ENCODE assay signal across 1 cellular context in the genomic region with DNA sequence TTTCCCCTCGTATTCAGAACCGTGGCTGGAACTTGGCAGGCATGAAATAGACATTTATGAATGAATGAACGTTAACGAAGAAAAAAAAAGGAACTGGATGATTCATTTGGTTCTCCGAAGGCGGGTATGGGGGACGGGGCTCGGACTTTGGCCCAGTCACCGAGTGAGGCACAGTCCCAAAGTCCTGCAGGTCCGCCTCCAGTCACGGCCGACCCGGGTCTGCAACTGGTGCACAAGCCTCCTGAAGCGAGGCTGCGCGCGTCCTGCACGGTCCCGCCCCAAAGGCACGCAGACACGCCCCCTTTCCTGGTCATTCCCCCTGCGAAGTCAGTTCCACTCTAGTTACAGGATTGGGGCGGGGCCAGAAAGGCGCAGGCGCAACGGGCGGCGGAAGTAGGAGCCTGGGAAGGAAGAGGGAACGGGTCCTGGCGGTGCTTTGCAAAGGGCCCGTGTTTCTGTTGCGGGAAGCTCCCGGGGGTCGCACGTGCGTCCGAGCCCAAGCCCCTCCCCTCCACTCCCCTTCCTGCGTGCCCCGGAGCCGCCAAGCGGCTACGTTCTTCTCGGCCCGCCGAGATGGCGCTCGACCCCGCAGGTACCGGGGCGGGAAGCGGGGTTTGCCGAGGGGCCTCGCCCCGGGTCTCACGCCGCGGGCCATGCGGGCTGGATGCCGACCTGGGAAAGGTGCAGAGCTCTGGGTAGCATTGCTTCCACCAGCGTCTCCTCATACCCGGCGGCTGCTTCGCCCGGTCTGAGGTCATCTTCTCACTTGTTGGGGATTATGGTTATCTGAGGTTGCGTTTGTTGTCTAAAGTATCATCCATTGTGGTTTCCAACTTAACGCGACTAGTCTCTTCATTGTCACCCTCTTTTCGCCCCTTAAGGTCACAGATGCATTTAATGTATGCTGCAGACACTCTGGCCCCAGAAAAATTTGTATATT.
TF ChIP-seq lines count a peak whose summit lies in the region.

A gene with protein sequence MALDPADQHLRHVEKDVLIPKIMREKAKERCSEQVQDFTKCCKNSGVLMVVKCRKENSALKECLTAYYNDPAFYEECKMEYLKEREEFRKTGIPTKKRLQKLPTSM (plus strand): TSS at position 399 of the 940 bp plus-strand sequence. CDS start 175 bp downstream, at position 574.

TF ChIP-seq in HepG2, 621 proteins besides CTCF, POLR2A, EP300 and RAD21 (continued from another document and continues in another):
- TF ChIP-seq, protein P1, sequence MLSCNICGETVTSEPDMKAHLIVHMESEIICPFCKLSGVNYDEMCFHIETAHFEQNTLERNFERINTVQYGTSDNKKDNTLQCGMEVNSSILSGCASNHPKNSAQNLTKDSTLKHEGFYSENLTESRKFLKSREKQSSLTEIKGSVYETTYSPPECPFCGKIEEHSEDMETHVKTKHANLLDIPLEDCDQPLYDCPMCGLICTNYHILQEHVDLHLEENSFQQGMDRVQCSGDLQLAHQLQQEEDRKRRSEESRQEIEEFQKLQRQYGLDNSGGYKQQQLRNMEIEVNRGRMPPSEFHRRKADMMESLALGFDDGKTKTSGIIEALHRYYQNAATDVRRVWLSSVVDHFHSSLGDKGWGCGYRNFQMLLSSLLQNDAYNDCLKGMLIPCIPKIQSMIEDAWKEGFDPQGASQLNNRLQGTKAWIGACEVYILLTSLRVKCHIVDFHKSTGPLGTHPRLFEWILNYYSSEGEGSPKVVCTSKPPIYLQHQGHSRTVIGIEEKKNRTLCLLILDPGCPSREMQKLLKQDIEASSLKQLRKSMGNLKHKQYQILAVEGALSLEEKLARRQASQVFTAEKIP (CRISPR knock-in tag; IDR thresholded peaks at IDR 0.05; ENCODE audit: borderline replicate concordance), result no peak
- TF ChIP-seq NR2F6 (IDR thresholded peaks at IDR 0.05) (no peak), NR2F6 (CRISPR knock-in tag; IDR thresholded peaks at IDR 0.05) (peak; percentile 47), NFYB (CRISPR knock-in tag; IDR thresholded peaks at IDR 0.05) (no peak), KDM5A (IDR thresholded peaks at IDR 0.05; ENCODE audit: borderline replicate concordance, low read length) (0 out of 2 replicates have a peak, but pooled peaks have one; percentile 34), ZNF331 (CRISPR knock-in tag; IDR thresholded peaks at IDR 0.05) (peak; percentile 36; the same call in 1 of the 2 replicates), ISX (CRISPR knock-in tag; conservative IDR thresholded peaks at IDR 0.05) (peak; percentile 79; the same call in 1 of the 2 replicates), ZNF484 (CRISPR knock-in tag; IDR thresholded peaks at IDR 0.05; ENCODE audit: borderline replicate concordance, low read depth) (no peak), ZNF44 (CRISPR knock-in tag; IDR thresholded peaks at IDR 0.05) (peak; percentile 17; the same call in 1 of the 2 replicates), SIX1 (CRISPR knock-in tag; IDR thresholded peaks at IDR 0.05; ENCODE audit: borderline replicate concordance) (no peak; the same call in 1 of the 2 replicates), ZNF282 (IDR thresholded peaks at IDR 0.05; ENCODE audit: partially characterized antibody) (no peak), SYNCRIP (IDR thresholded peaks at IDR 0.05; ENCODE audit: insufficient read depth, low read depth, low read length) (no peak), ZNF644 (CRISPR knock-in tag; IDR thresholded peaks at IDR 0.05; ENCODE audit: low read depth) (peak; percentile 75), KLF13 (CRISPR knock-in tag; IDR thresholded peaks at IDR 0.05) (no peak), ATF7 (IDR thresholded peaks at IDR 0.05) (no peak), ATF7 (CRISPR knock-in tag; IDR thresholded peaks at IDR 0.05) (no peak; the same call in 1 of the 2 replicates), MIER3 (CRISPR knock-in tag; IDR thresholded peaks at IDR 0.05; ENCODE audit: borderline replicate concordance) (peak; percentile 87), RBM39 (IDR thresholded peaks at IDR 0.05; ENCODE audit: low read depth, low read length, poor library complexity, severe bottlenecking) (peak; percentile 88), BRCA1 (CRISPR knock-in tag; IDR thresholded peaks at IDR 0.05) (peak; percentile 86; the same call in 1 of the 2 replicates), ARNT2 (CRISPR knock-in tag; IDR thresholded peaks at IDR 0.05; ENCODE audit: low read depth) (peak; percentile 81), ZNF460 (CRISPR knock-in tag; IDR thresholded peaks at IDR 0.05; ENCODE audit: borderline replicate concordance) (no peak), GLI4 (CRISPR knock-in tag; IDR thresholded peaks at IDR 0.05; ENCODE audit: borderline replicate concordance) (no peak), GFI1 (CRISPR knock-in tag; IDR thresholded peaks at IDR 0.05; ENCODE audit: borderline replicate concordance) (peak; percentile 7; the same call in 1 of the 2 replicates), ASH2L (IDR thresholded peaks at IDR 0.05; ENCODE audit: insufficient read length, low read depth, low read length) (peak; percentile 95), JDP2 (CRISPR knock-in tag; IDR thresholded peaks at IDR 0.05; ENCODE audit: borderline replicate concordance) (peak; percentile 32; the same call in 1 of the 2 replicates), KMT2B (CRISPR knock-in tag; IDR thresholded peaks at IDR 0.05) (peak; percentile 92), SNAPC2 (CRISPR knock-in tag; IDR thresholded peaks at IDR 0.05) (no peak; the same call in 1 of the 2 replicates), HOXA5 (CRISPR knock-in tag; IDR thresholded peaks at IDR 0.05) (peak; percentile 89), ZNF292 (CRISPR knock-in tag; IDR thresholded peaks at IDR 0.05; ENCODE audit: borderline replicate concordance, low read depth) (peak; percentile 89)
- TF ChIP-seq, protein P2, sequence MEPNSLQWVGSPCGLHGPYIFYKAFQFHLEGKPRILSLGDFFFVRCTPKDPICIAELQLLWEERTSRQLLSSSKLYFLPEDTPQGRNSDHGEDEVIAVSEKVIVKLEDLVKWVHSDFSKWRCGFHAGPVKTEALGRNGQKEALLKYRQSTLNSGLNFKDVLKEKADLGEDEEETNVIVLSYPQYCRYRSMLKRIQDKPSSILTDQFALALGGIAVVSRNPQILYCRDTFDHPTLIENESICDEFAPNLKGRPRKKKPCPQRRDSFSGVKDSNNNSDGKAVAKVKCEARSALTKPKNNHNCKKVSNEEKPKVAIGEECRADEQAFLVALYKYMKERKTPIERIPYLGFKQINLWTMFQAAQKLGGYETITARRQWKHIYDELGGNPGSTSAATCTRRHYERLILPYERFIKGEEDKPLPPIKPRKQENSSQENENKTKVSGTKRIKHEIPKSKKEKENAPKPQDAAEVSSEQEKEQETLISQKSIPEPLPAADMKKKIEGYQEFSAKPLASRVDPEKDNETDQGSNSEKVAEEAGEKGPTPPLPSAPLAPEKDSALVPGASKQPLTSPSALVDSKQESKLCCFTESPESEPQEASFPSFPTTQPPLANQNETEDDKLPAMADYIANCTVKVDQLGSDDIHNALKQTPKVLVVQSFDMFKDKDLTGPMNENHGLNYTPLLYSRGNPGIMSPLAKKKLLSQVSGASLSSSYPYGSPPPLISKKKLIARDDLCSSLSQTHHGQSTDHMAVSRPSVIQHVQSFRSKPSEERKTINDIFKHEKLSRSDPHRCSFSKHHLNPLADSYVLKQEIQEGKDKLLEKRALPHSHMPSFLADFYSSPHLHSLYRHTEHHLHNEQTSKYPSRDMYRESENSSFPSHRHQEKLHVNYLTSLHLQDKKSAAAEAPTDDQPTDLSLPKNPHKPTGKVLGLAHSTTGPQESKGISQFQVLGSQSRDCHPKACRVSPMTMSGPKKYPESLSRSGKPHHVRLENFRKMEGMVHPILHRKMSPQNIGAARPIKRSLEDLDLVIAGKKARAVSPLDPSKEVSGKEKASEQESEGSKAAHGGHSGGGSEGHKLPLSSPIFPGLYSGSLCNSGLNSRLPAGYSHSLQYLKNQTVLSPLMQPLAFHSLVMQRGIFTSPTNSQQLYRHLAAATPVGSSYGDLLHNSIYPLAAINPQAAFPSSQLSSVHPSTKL (CRISPR knock-in tag; IDR thresholded peaks at IDR 0.05), result peak; percentile 73
- TF ChIP-seq, protein P3, sequence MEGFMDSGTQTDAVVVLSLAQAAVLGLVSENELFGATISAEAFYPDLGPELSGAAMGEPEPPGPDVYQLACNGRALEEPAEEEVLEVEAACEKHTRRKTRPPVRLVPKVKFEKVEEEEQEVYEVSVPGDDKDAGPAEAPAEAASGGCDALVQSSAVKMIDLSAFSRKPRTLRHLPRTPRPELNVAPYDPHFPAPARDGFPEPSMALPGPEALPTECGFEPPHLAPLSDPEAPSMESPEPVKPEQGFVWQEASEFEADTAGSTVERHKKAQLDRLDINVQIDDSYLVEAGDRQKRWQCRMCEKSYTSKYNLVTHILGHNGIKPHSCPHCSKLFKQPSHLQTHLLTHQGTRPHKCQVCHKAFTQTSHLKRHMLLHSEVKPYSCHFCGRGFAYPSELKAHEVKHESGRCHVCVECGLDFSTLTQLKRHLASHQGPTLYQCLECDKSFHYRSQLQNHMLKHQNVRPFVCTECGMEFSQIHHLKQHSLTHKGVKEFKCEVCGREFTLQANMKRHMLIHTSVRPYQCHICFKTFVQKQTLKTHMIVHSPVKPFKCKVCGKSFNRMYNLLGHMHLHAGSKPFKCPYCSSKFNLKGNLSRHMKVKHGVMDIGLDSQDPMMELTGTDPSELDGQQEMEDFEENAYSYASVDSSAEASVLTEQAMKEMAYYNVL (CRISPR knock-in tag; IDR thresholded peaks at IDR 0.05; ENCODE audit: borderline replicate concordance), result peak; percentile 63; the same call in 1 of the 2 replicates
- TF ChIP-seq, protein P4, sequence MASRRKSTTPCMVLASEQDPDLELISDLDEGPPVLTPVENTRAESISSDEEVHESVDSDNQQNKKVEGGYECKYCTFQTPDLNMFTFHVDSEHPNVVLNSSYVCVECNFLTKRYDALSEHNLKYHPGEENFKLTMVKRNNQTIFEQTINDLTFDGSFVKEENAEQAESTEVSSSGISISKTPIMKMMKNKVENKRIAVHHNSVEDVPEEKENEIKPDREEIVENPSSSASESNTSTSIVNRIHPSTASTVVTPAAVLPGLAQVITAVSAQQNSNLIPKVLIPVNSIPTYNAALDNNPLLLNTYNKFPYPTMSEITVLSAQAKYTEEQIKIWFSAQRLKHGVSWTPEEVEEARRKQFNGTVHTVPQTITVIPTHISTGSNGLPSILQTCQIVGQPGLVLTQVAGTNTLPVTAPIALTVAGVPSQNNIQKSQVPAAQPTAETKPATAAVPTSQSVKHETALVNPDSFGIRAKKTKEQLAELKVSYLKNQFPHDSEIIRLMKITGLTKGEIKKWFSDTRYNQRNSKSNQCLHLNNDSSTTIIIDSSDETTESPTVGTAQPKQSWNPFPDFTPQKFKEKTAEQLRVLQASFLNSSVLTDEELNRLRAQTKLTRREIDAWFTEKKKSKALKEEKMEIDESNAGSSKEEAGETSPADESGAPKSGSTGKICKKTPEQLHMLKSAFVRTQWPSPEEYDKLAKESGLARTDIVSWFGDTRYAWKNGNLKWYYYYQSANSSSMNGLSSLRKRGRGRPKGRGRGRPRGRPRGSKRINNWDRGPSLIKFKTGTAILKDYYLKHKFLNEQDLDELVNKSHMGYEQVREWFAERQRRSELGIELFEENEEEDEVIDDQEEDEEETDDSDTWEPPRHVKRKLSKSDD (CRISPR knock-in tag; IDR thresholded peaks at IDR 0.05; ENCODE audit: low read depth), result peak; percentile 66
- TF ChIP-seq, protein P5, sequence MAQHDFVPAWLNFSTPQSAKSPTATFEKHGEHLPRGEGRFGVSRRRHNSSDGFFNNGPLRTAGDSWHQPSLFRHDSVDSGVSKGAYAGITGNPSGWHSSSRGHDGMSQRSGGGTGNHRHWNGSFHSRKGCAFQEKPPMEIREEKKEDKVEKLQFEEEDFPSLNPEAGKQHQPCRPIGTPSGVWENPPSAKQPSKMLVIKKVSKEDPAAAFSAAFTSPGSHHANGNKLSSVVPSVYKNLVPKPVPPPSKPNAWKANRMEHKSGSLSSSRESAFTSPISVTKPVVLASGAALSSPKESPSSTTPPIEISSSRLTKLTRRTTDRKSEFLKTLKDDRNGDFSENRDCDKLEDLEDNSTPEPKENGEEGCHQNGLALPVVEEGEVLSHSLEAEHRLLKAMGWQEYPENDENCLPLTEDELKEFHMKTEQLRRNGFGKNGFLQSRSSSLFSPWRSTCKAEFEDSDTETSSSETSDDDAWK (CRISPR knock-in tag; IDR thresholded peaks at IDR 0.05), result no peak
- TF ChIP-seq, protein P6, sequence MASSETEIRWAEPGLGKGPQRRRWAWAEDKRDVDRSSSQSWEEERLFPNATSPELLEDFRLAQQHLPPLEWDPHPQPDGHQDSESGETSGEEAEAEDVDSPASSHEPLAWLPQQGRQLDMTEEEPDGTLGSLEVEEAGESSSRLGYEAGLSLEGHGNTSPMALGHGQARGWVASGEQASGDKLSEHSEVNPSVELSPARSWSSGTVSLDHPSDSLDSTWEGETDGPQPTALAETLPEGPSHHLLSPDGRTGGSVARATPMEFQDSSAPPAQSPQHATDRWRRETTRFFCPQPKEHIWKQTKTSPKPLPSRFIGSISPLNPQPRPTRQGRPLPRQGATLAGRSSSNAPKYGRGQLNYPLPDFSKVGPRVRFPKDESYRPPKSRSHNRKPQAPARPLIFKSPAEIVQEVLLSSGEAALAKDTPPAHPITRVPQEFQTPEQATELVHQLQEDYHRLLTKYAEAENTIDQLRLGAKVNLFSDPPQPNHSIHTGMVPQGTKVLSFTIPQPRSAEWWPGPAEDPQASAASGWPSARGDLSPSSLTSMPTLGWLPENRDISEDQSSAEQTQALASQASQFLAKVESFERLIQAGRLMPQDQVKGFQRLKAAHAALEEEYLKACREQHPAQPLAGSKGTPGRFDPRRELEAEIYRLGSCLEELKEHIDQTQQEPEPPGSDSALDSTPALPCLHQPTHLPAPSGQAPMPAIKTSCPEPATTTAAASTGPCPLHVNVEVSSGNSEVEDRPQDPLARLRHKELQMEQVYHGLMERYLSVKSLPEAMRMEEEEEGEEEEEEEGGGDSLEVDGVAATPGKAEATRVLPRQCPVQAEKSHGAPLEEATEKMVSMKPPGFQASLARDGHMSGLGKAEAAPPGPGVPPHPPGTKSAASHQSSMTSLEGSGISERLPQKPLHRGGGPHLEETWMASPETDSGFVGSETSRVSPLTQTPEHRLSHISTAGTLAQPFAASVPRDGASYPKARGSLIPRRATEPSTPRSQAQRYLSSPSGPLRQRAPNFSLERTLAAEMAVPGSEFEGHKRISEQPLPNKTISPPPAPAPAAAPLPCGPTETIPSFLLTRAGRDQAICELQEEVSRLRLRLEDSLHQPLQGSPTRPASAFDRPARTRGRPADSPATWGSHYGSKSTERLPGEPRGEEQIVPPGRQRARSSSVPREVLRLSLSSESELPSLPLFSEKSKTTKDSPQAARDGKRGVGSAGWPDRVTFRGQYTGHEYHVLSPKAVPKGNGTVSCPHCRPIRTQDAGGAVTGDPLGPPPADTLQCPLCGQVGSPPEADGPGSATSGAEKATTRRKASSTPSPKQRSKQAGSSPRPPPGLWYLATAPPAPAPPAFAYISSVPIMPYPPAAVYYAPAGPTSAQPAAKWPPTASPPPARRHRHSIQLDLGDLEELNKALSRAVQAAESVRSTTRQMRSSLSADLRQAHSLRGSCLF (CRISPR knock-in tag; IDR thresholded peaks at IDR 0.05; ENCODE audit: borderline replicate concordance), result peak; percentile 65; the same call in 1 of the 2 replicates
- TF ChIP-seq, protein P7, sequence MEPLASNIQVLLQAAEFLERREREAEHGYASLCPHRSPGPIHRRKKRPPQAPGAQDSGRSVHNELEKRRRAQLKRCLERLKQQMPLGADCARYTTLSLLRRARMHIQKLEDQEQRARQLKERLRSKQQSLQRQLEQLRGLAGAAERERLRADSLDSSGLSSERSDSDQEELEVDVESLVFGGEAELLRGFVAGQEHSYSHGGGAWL (CRISPR knock-in tag; IDR thresholded peaks at IDR 0.05), result peak; percentile 90
